7 cellular contexts compared by ENCODE assay signal in genomic region chr7:121081327-121081936, GRCh38.
DNase-seq lines count a peak whose midpoint lies in the region; ATAC-seq and TF ChIP-seq lines count a peak whose summit lies in the region.

No MANE protein-coding gene starts in this region.

- H3K79me2 ChIP-seq in KMS-11 (ENCODE audit: insufficient read depth, low read depth), result no peaks in the 10 kb centered on the region

- H3K9ac ChIP-seq in KMS-11 (no peak overlapping the region), muscle layer of colon (ENCODE audit: low read length) (no peak overlapping the region)

- H3K4me1 Mint-ChIP-seq in effector memory CD8-positive, alpha-beta T cell (ENCODE audit: low read depth in 2 of 2), result no peaks in the 10 kb centered on the region

- no peak overlapping the region for H3K4me3 ChIP-seq in GM12864 (ENCODE audit: low read depth, low read length)
- no peak overlapping the region for H3K4me3 ChIP-seq in KMS-11 (IDR thresholded peaks at IDR 0.05; ENCODE audit: insufficient read depth, low read depth, low read length)
- no peak overlapping the region for H3K4me3 ChIP-seq in muscle layer of colon (ENCODE audit: low read depth in 1 of 2, low read length in 2 of 2)

- peak; percentile 85 for ATAC-seq in GM21723 (IDR thresholded peaks at IDR 0.05; ENCODE audit: unreplicated experiment)
- ATAC-seq in effector memory CD8-positive, alpha-beta T cell (replicated peaks), result peak; percentile 68
- ATAC-seq in HG03460 (IDR thresholded peaks at IDR 0.05; ENCODE audit: unreplicated experiment), result no peak

- H3K4me1 ChIP-seq in KMS-11 (ENCODE audit: low read depth, poor library complexity, severe bottlenecking), result peaks cover 3% of the 10 kb centered on the region
- H3K4me1 ChIP-seq in muscle layer of colon (ENCODE audit: insufficient read depth, low read length), result peaks cover 38% of the 10 kb centered on the region

- no peak overlapping the region for H2AFZ ChIP-seq in KMS-11 (ENCODE audit: low read depth)

- DNase-seq in GM12864 (ENCODE audit: low read depth), result peak; percentile 25
- peak; percentile 84 for DNase-seq in OCI-M1 (lab: John Stamatoyannopoulos, UW)
- DNase-seq in effector memory CD8-positive, alpha-beta T cell, result no peak

- no peak overlapping the region for H3K27ac Mint-ChIP-seq in effector memory CD8-positive, alpha-beta T cell

- H4K20me1 ChIP-seq in KMS-11 (ENCODE audit: insufficient read depth), result no peaks in the 10 kb centered on the region

- H3K27ac ChIP-seq in KMS-11 (no peak overlapping the region), muscle layer of colon (ENCODE audit: low read depth, low read length) (peak overlapping the region; percentile 52)

- H3K27me3 ChIP-seq in KMS-11 (ENCODE audit: insufficient read depth, low read depth), result no peaks in the 10 kb centered on the region
- no peaks in the 10 kb centered on the region for H3K27me3 ChIP-seq in muscle layer of colon (ENCODE audit: control insufficient read depth in 1 of 2, insufficient read depth in 2 of 2, low read length in 2 of 2)

- H3K27me3 Mint-ChIP-seq in effector memory CD8-positive, alpha-beta T cell, result peaks cover 15 to 50% of the 10 kb centered on the region in 2 donors

- H3K4me3 Mint-ChIP-seq in effector memory CD8-positive, alpha-beta T cell, result no peak overlapping the region

- no peaks in the 10 kb centered on the region for H3K36me3 Mint-ChIP-seq in effector memory CD8-positive, alpha-beta T cell (ENCODE audit: insufficient read depth)

- no peaks in the 10 kb centered on the region for H3K9me3 Mint-ChIP-seq in effector memory CD8-positive, alpha-beta T cell

- H3K9me3 ChIP-seq in muscle layer of colon (ENCODE audit: low read length), result no peaks in the 10 kb centered on the region

- peak; percentile 61 for TF ChIP-seq CTCF in GM12864 (IDR thresholded peaks at IDR 0.05; ENCODE audit: low read depth, low read length, missing control alignments)
- peak; percentile 86 for TF ChIP-seq CTCF in KMS-11 (conservative IDR thresholded peaks at IDR 0.05; ENCODE audit: low read depth, low read length)

- no peak overlapping the region for H3K4me2 ChIP-seq in KMS-11

- no peaks in the 10 kb centered on the region for H3K36me3 ChIP-seq in KMS-11 (ENCODE audit: insufficient read depth)
- H3K36me3 ChIP-seq in muscle layer of colon (ENCODE audit: insufficient read depth, low read length), result no peaks in the 10 kb centered on the region

Comparison
In these comparisons a context has a peak if more than half of its experiments do, and no peak if none do; other contexts are left out.
1. DNase-seq: peak in GM12864 (single experiment) and OCI-M1 (single experiment); none in effector memory CD8-positive, alpha-beta T cell (0 of 3).